In genomic region chr5:176237971-176238644, GRCh38 we compare ENCODE assay signal across 8 cellular contexts. TPM values are rescaled to one million over a fixed set of nuclear protein-coding genes. Genes with fewer than 3 reads are reported as not detected.
A peak's percentile ranks its signal among the peaks of the same experiment; 100 is the strongest.
DNase-seq lines count a peak whose midpoint lies in the region; ATAC-seq and TF ChIP-seq lines count a peak whose summit lies in the region.
"Not testable (repeated sequence)": the region's sequence is repeated elsewhere in the genome, so short reads cannot be mapped to it uniquely, and the experiment has no call there.

SIMC1 (plus strand) TSS chr5:176238424; CDS start chr5:176238509, 85 bp downstream.

- TF ChIP-seq CTCF in GM20000 (IDR thresholded peaks at IDR 0.05; ENCODE audit: extremely low read depth, missing control alignments): not testable (repeated sequence)

- in situ Hi-C loops in Caki2 (cut with HindIII; ENCODE audit: low pct_unique_long_range_greater_than_20kb, low sequenced_read_pairs): not testable (repeated sequence)

- ATAC-seq in HG03342 (IDR thresholded peaks at IDR 0.05; ENCODE audit: unreplicated experiment) (peak; percentile 60), esophagus mucosa (peak; percentile 84)

- DNase-seq in Caki2 (ENCODE audit: low read depth): peak; percentile 30
- peak; percentile 90 for DNase-seq in GM20000 (ENCODE audit: low spot score)
- peak; percentile 50 for DNase-seq in RPMI8226
- DNase-seq in activated T-helper 1 cell treated with Interleukin-2 at 50 U/mL for 16 hours (ENCODE audit: low read depth): peak; percentile 41
- DNase-seq in myocyte (ENCODE audit: low read depth): peak; percentile 22
- DNase-seq in stimulated activated CD8-positive, alpha-beta memory T cell treated with anti-CD3 and anti-CD28 coated beads, Interleukin-15, amount 100 ng/mL, for 4 hours (ENCODE audit: low read depth in 2 of 2): peak; percentile 10 to 34

RNA-seq across cellular contexts. Expression of gene SIMC1, which starts in this region (rescaled TPM):
- total RNA-seq in Caki2 (2014; rRNA removed; shearing (Covaris generic); ENCODE audit: low replicate concordance): 6.7 and 19.8 TPM in 2 replicates
- 5.5 TPM for total RNA-seq in esophagus mucosa
- 3.2 and 7.8 TPM in 2 replicates for total RNA-seq in myocyte
- 6.4 TPM for polyA plus RNA-seq in myocyte (2012)

Comparison
In these comparisons a context has a peak if more than half of its experiments do, and no peak if none do; other contexts are left out.
1. Peak in every context shown above with its lines: DNase-seq and ATAC-seq.
2. DNase-seq: peak in every context shown above with its lines; median percentile 90 in GM20000; 50 in RPMI8226; 41 in activated T-helper 1 cell treated with Interleukin-2 at 50 U/mL for 16 hours; 30 in Caki2; 22 in myocyte; 22 in stimulated activated CD8-positive, alpha-beta memory T cell treated with anti-CD3 and anti-CD28 coated beads, Interleukin-15, amount 100 ng/mL, for 4 hours.